31 cellular contexts compared by ENCODE assay signal in genomic region chr5:66231508-66231907, GRCh38.
"Had no signal": no experiment of that assay in that cellular context is flagged by ENCODE, and none has a peak within 500 bp of the region (broad histone marks: within the 10 kb centered on the region; RNA-seq: fewer than 3 reads in every experiment).

No MANE protein-coding gene starts in this region.

- DNase-seq: natural killer cell; occipital lobe; ovary; posterior cingulate gyrus; psoas muscle; right cardiac atrium; right lobe of liver; sigmoid colon; spleen; stimulated activated CD4-positive, alpha-beta T cell treated with anti-CD3 and anti-CD28 coated beads, Interleukin-12 subunit alpha, Interleukin-12 subunit beta, amount 100 ng/mL, for 4 hours; stimulated activated CD4-positive, alpha-beta T cell treated with anti-CD3 and anti-CD28 coated beads, Interleukin-1b, Interleukin-23, amount 100 ng/mL, for 48 hours; stimulated activated CD4-positive, alpha-beta T cell treated with anti-CD3 and anti-CD28 coated beads, Interleukin-4, amount 100 ng/mL, for 1 hour; stimulated activated CD4-positive, alpha-beta T cell treated with anti-CD3 and anti-CD28 coated beads, Interleukin-4, amount 100 ng/mL, for 4 hours; stimulated activated CD8-positive, alpha-beta memory T cell treated with anti-CD3 and anti-CD28 coated beads, Interleukin-4, amount 100 ng/mL, for 48 hours; stimulated activated naive CD4-positive, alpha-beta T cell; stimulated activated naive CD8-positive, alpha-beta T cell treated with anti-CD3 and anti-CD28 coated beads, Interleukin-15, amount 100 ng/mL, for 72 hours; stimulated activated naive CD8-positive, alpha-beta T cell treated with anti-CD3 and anti-CD28 coated beads, Interleukin-15, Interleukin-2, amounts not matched to agents 100 U/mL and 50 U/mL, for 24 hours; substantia nigra; testis; trophoblast cell; upper lobe of left lung had no signal

- H3K27ac ChIP-seq: neural progenitor cell, ovary, parathyroid adenoma, psoas muscle, right lobe of liver, sigmoid colon, spleen, suprapubic skin, testis, tibial nerve, upper lobe of left lung, vagina had no signal

- H3K9me3 ChIP-seq: ovary, psoas muscle, right lobe of liver, sigmoid colon, spleen, suprapubic skin, testis, tibial nerve, upper lobe of left lung, vagina had no signal

- H3K4me3 Mint-ChIP-seq: natural killer cell; nephron; neural progenitor cell; stimulated activated memory B cell treated with anti-CD40 and anti-IgM and Interleukin-4, amounts not matched to agents 10 μg/mL and 1 μg/mL and 100 μg/mL, for 72 hours; stimulated activated naive CD8-positive, alpha-beta T cell treated with anti-CD3 and anti-CD28 coated beads, Interleukin-15, amount 100 ng/mL, for 72 hours had no signal

- H3K27me3 ChIP-seq: neural progenitor cell, ovary, right lobe of liver, sigmoid colon, suprapubic skin, testis, tibial nerve, vagina had no signal

- ATAC-seq: natural killer cell; psoas muscle; right cardiac atrium; right lobe of liver; stimulated activated memory B cell treated with anti-CD40 and anti-IgM and Interleukin-4, amounts not matched to agents 10 μg/mL and 1 μg/mL and 100 μg/mL, for 72 hours; stimulated activated naive CD8-positive, alpha-beta T cell treated with anti-CD3 and anti-CD28 coated beads, Interleukin-15, amount 100 ng/mL, for 72 hours; stimulated activated naive CD8-positive, alpha-beta T cell treated with anti-CD3 and anti-CD28 coated beads, Interleukin-15, Interleukin-2, amounts not matched to agents 100 U/mL and 50 U/mL, for 24 hours had no signal

- H3K36me3 ChIP-seq: neural progenitor cell, ovary, right lobe of liver, sigmoid colon, spleen, suprapubic skin, tibial nerve, upper lobe of left lung, vagina had no signal

- H3K4me2 ChIP-seq: neural progenitor cell, smooth muscle cell had no signal

- H3K27ac Mint-ChIP-seq: natural killer cell; nephron; neural progenitor cell; progenitor cell of endocrine pancreas; stimulated activated memory B cell treated with anti-CD40 and anti-IgM and Interleukin-4, amounts not matched to agents 10 μg/mL and 1 μg/mL and 100 μg/mL, for 72 hours; stimulated activated naive CD8-positive, alpha-beta T cell treated with anti-CD3 and anti-CD28 coated beads, Interleukin-15, amount 100 ng/mL, for 72 hours had no signal

- H3K4me3 ChIP-seq: neural progenitor cell, ovary, psoas muscle, right lobe of liver, sigmoid colon, smooth muscle cell, spleen, suprapubic skin, testis, tibial nerve, upper lobe of left lung, vagina had no signal

- H3K36me3 Mint-ChIP-seq: neural progenitor cell; stimulated activated memory B cell treated with anti-CD40 and anti-IgM and Interleukin-4, amounts not matched to agents 10 μg/mL and 1 μg/mL and 100 μg/mL, for 72 hours had no signal

- H3K4me1 Mint-ChIP-seq: nephron; stimulated activated memory B cell treated with anti-CD40 and anti-IgM and Interleukin-4, amounts not matched to agents 10 μg/mL and 1 μg/mL and 100 μg/mL, for 72 hours; stimulated activated naive CD8-positive, alpha-beta T cell treated with anti-CD3 and anti-CD28 coated beads, Interleukin-15, amount 100 ng/mL, for 72 hours had no signal

- FAIRE-seq: urothelium cell line had no signal

- H3K27me3 Mint-ChIP-seq: progenitor cell of endocrine pancreas; stimulated activated naive CD8-positive, alpha-beta T cell treated with anti-CD3 and anti-CD28 coated beads, Interleukin-15, amount 100 ng/mL, for 72 hours had no signal

- H3K4me1 ChIP-seq: neural progenitor cell, parathyroid adenoma, psoas muscle, right lobe of liver, sigmoid colon, spleen, suprapubic skin, testis, tibial nerve, upper lobe of left lung, vagina had no signal
